8 cellular contexts compared by ENCODE assay signal in genomic region chr3:53254810-53255359, GRCh38. TPM values are rescaled to one million over a fixed set of nuclear protein-coding genes. Genes with fewer than 3 reads are reported as not detected.
A peak's percentile ranks its signal among the peaks of the same experiment; 100 is the strongest.
DNase-seq lines count a peak whose midpoint lies in the region; ATAC-seq and TF ChIP-seq lines count a peak whose summit lies in the region.

No MANE protein-coding gene starts in this region.

- peaks cover 23% of the 10 kb centered on the region for H3K27me3 Mint-ChIP-seq in activated naive CD4-positive, alpha-beta T cell treated with anti-CD3 and anti-CD28 coated beads, Interleukin-2, amount 10 ng/mL, durations not matched to agents 7 days and 5 days
- no peaks in the 10 kb centered on the region for H3K27me3 Mint-ChIP-seq in type B pancreatic cell

- ATAC-seq in GM18867 (IDR thresholded peaks at IDR 0.05; ENCODE audit: unreplicated experiment), result peak; percentile 42
- ATAC-seq in HG03159 (IDR thresholded peaks at IDR 0.05; ENCODE audit: unreplicated experiment), result peak; percentile 32

- peaks cover 10% of the 10 kb centered on the region for H3K36me3 Mint-ChIP-seq in activated naive CD4-positive, alpha-beta T cell treated with anti-CD3 and anti-CD28 coated beads, Interleukin-2, amount 10 ng/mL, durations not matched to agents 7 days and 5 days
- H3K36me3 Mint-ChIP-seq in type B pancreatic cell, result peaks cover 8% of the 10 kb centered on the region

- H3K9me3 Mint-ChIP-seq in activated naive CD4-positive, alpha-beta T cell treated with anti-CD3 and anti-CD28 coated beads, Interleukin-2, amount 10 ng/mL, durations not matched to agents 7 days and 5 days, result no peaks in the 10 kb centered on the region
- H3K9me3 Mint-ChIP-seq in type B pancreatic cell, result no peaks in the 10 kb centered on the region

- H3K27ac Mint-ChIP-seq in activated naive CD4-positive, alpha-beta T cell treated with anti-CD3 and anti-CD28 coated beads, Interleukin-2, amount 10 ng/mL, durations not matched to agents 7 days and 5 days, result peak overlapping the region; percentile 92
- peak overlapping the region; percentile 92 for H3K27ac Mint-ChIP-seq in type B pancreatic cell

- DNase-seq in AG20443 (ENCODE audit: low spot score) (peak; percentile 77), RKO (ENCODE audit: low spot score) (peak; percentile 81), globus pallidus (ENCODE audit: low spot score) (peak; percentile 36), occipital lobe (lab: John Stamatoyannopoulos, UW) (peak; percentile 42), type B pancreatic cell (ENCODE audit: extremely low spot score, unreplicated experiment) (no peak)
- DNase-seq in activated naive CD4-positive, alpha-beta T cell treated with anti-CD3 and anti-CD28 coated beads, Interleukin-2, amount 10 ng/mL, durations not matched to agents 7 days and 5 days, result peak; percentile 80

- H3K4me1 Mint-ChIP-seq in activated naive CD4-positive, alpha-beta T cell treated with anti-CD3 and anti-CD28 coated beads, Interleukin-2, amount 10 ng/mL, durations not matched to agents 7 days and 5 days, result peaks cover 52% of the 10 kb centered on the region
- peaks cover 36% of the 10 kb centered on the region for H3K4me1 Mint-ChIP-seq in type B pancreatic cell (ENCODE audit: unreplicated experiment)

- TF ChIP-seq CTCF in type B pancreatic cell (conservative IDR thresholded peaks at IDR 0.05), result no peak

- H3K4me3 Mint-ChIP-seq in activated naive CD4-positive, alpha-beta T cell treated with anti-CD3 and anti-CD28 coated beads, Interleukin-2, amount 10 ng/mL, durations not matched to agents 7 days and 5 days, result peak overlapping the region; percentile 93
- peak overlapping the region; percentile 95 for H3K4me3 Mint-ChIP-seq in type B pancreatic cell

- CTCF ChIA-PET in activated naive CD4-positive, alpha-beta T cell treated with anti-CD3 and anti-CD28 coated beads, Interleukin-2, amount 10 ng/mL, durations not matched to agents 7 days and 5 days (lab: Charles Lee), result interaction anchor here (0.6 to 1.2 kb wide), 2 partner anchors 15 to 20 kb away, joined by 3 to 4 read pairs; no protein-coding TSS in a partner anchor

RNA-seq across cellular contexts. Expression of gene TKT, which starts 0.9 kb away (rescaled TPM):
- 157 TPM for total RNA-seq in occipital lobe
- 318 and 518 TPM in 2 replicates for total RNA-seq in type B pancreatic cell (ENCODE audit: low replicate concordance)
